ENCODE assay signal across 19 cellular contexts in genomic region chr7:121697731-121698396, GRCh38.
A peak's percentile ranks its signal among the peaks of the same experiment; 100 is the strongest.
DNase-seq lines count a peak whose midpoint lies in the region; ATAC-seq and TF ChIP-seq lines count a peak whose summit lies in the region.
"Had no signal": no experiment of that assay in that cellular context is flagged by ENCODE, and none has a peak within 500 bp of the region (broad histone marks: within the 10 kb centered on the region; RNA-seq: fewer than 3 reads in every experiment).

No MANE protein-coding gene starts in this region.

- BruUV-seq in HCT116 (replicated peaks; lab: Mats Ljungman, UMichigan) (no TSS peak), PC-3 (replicated peaks; lab: Mats Ljungman, UMichigan) (no TSS peak)

- H3F3A ChIP-seq in PC-3 (ENCODE audit: low read length, unreplicated experiment), result no peaks in the 10 kb centered on the region

- no peaks in the 10 kb centered on the region for H3K9me2 ChIP-seq in HCT116 (ENCODE audit: insufficient read depth)
- no peaks in the 10 kb centered on the region for H3K9me2 ChIP-seq in PC-3 (replicated peaks; ENCODE audit: low read length)

- no peak for ATAC-seq in HCT116
- ATAC-seq in PC-3, result no peak
- no peak for ATAC-seq in lower lobe of right lung
- ATAC-seq: GM23338, K562, T-helper 17 cell had no signal

- no peaks in the 10 kb centered on the region for H3K27me3 ChIP-seq in HCT116 (ENCODE audit: insufficient read depth, low read length)
- H3K27me3 ChIP-seq in PC-3 (ENCODE audit: low read length), result peaks cover 7% of the 10 kb centered on the region; the same call in 1 of the 2 replicates
- H3K27me3 ChIP-seq in lower lobe of right lung (ENCODE audit: low read depth), result no peaks in the 10 kb centered on the region
- no peaks in the 10 kb centered on the region for H3K27me3 ChIP-seq in WERI-Rb-1 (ENCODE audit: insufficient read depth, low read depth, severe bottlenecking)

- CTCF ChIA-PET in HCT116 (lab: Charles Lee) (no interaction called here), PC-3 (lab: Charles Lee) (no interaction called here)

- H4K20me1 ChIP-seq in HCT116 (ENCODE audit: insufficient read depth) (no peaks in the 10 kb centered on the region), PC-3 (ENCODE audit: low read length) (no peaks in the 10 kb centered on the region)

- H3K4me3 ChIP-seq in HCT116 (replicated peaks in 1 of 2; ENCODE audit: low read depth in 1 of 2, low read length in 2 of 2) (no peak overlapping the region), PC-3 (ENCODE audit: low read length) (no peak overlapping the region), epithelial cell of esophagus (ENCODE audit: low read length) (no peak overlapping the region), lower lobe of right lung (no peak overlapping the region), WERI-Rb-1 (ENCODE audit: low read depth, low read length) (no peak overlapping the region)
- H3K4me3 ChIP-seq: GM23338, K562 had no signal

- H3K9ac ChIP-seq in HCT116 (ENCODE audit: low read length), result no peak overlapping the region
- no peak overlapping the region for H3K9ac ChIP-seq in PC-3 (ENCODE audit: low read length)

- TF ChIP-seq CTCF in HCT116 (IDR thresholded peaks at IDR 0.05 in 2 of 3, conservative IDR thresholded peaks at IDR 0.05 in 1 of 3; ENCODE audit: borderline replicate concordance in 1 of 3, insufficient read depth in 1 of 3, low read depth in 2 of 3, low read length in 2 of 3), result no peak
- TF ChIP-seq CTCF in PC-3 (conservative IDR thresholded peaks at IDR 0.05; ENCODE audit: low read depth, low read length), result no peak
- no peak for TF ChIP-seq CTCF in epithelial cell of esophagus (IDR thresholded peaks at IDR 0.05; ENCODE audit: insufficient read depth, low read depth, low read length, missing control alignments)
- no peak for TF ChIP-seq CTCF in lower lobe of right lung (IDR thresholded peaks at IDR 0.05)
- TF ChIP-seq CTCF in WERI-Rb-1 (IDR thresholded peaks at IDR 0.05; ENCODE audit: low read depth, low read length), result no peak

- H3K79me2 ChIP-seq in HCT116 (ENCODE audit: insufficient read depth, low read length) (no peaks in the 10 kb centered on the region), PC-3 (ENCODE audit: low read length) (no peaks in the 10 kb centered on the region)

- H3K4me1 ChIP-seq in HCT116 (ENCODE audit: control insufficient read depth in 1 of 2, insufficient read depth in 2 of 2, low read length in 2 of 2) (no peaks in the 10 kb centered on the region), PC-3 (ENCODE audit: insufficient read depth, low read length) (no peaks in the 10 kb centered on the region), lower lobe of right lung (no peaks in the 10 kb centered on the region)

- no peak overlapping the region for H3K27ac ChIP-seq in HCT116 (ENCODE audit: low read depth, low read length)
- H3K27ac ChIP-seq in PC-3 (ENCODE audit: low read length), result no peak overlapping the region
- no peak overlapping the region for H3K27ac ChIP-seq in lower lobe of right lung
- no peak overlapping the region for H3K27ac ChIP-seq in WERI-Rb-1
- H3K27ac ChIP-seq: C4-2B, HL-60 had no signal

- H3K36me3 ChIP-seq in HCT116 (ENCODE audit: control insufficient read depth in 1 of 2, insufficient read depth in 2 of 2, low read length in 2 of 2) (no peaks in the 10 kb centered on the region), PC-3 (ENCODE audit: low read depth, low read length) (no peaks in the 10 kb centered on the region), lower lobe of right lung (no peaks in the 10 kb centered on the region), WERI-Rb-1 (no peaks in the 10 kb centered on the region)

- H3K4me2 ChIP-seq in HCT116 (ENCODE audit: low read length), result no peak overlapping the region
- H3K4me2 ChIP-seq in PC-3 (ENCODE audit: low read length), result no peak overlapping the region
- H3K4me2 ChIP-seq: GM23338 had no signal

- H2AFZ ChIP-seq in HCT116 (ENCODE audit: low read depth, low read length, poor library complexity, severe bottlenecking) (peak overlapping the region; percentile 38), PC-3 (ENCODE audit: low read length) (no peak overlapping the region)
- H2AFZ ChIP-seq: GM23338 had no signal

- POLR2A ChIA-PET in HCT116 (lab: Charles Lee) (no interaction called here), PC-3 (lab: Charles Lee; ENCODE audit: unreplicated experiment) (interaction anchor here (0.6 kb wide), 1 partner anchor 302 kb away, joined by 3 read pairs; no protein-coding TSS in a partner anchor)

- TF ChIP-seq RAD21 in HCT116 (IDR thresholded peaks at IDR 0.05; ENCODE audit: low read depth), result no peak

- RAD21 ChIA-PET in HCT116 (lab: Charles Lee; ENCODE audit: low non-redundant PET in 1 of 2, low total read pairs in 2 of 2, uncharacterized antibody in 2 of 2, unreplicated experiment in 2 of 2), result no interaction called here

- intact Hi-C loops in HCT116 (cut with micrococcal nuclease) (no loop called here), PC-3 (cut with micrococcal nuclease) (no loop called here), lower lobe of right lung (cut with DNase I) (no loop called here)

- H3K9me3 ChIP-seq in HCT116 (ENCODE audit: control insufficient read depth in 1 of 2, insufficient read depth in 1 of 2, low read depth in 1 of 2, low read length in 2 of 2) (no peaks in the 10 kb centered on the region), PC-3 (ENCODE audit: low read length) (no peaks in the 10 kb centered on the region), lower lobe of right lung (no peaks in the 10 kb centered on the region), WERI-Rb-1 (ENCODE audit: severe bottlenecking) (no peaks in the 10 kb centered on the region)

- in situ Hi-C loops in ACHN (cut with HindIII; ENCODE audit: low pct_ligation_motif_present, low pct_unique_long_range_greater_than_20kb, low sequenced_read_pairs), result no loop called here

- no peak for DNase-seq in HCT116 (ENCODE audit: low read depth, low spot score)
- peak; percentile 26 for DNase-seq in PC-3
- DNase-seq in epithelial cell of esophagus (ENCODE audit: low read depth), result peak; percentile 67
- peak; percentile 4 for DNase-seq in myocyte (ENCODE audit: low read depth)
- no peak for DNase-seq in lower lobe of right lung
- DNase-seq in ACHN, result no peak
- DNase-seq in activated CD4-positive, alpha-beta T cell treated with anti-CD3 and anti-CD28 coated beads, Interleukin-2, amount 50 U/mL, for 1 hour, result no peak
- no peak for DNase-seq in WERI-Rb-1
- DNase-seq: COR-L47; NCI-H187; NCI-H510A treated with DMSO at 0.1 percent for 48 hours; NK-92 treated with Interleukin-12 subunit alpha and Interleukin-12 subunit beta, amount 100 ng/mL, for 24 hours; OCI-M1; Right ventricle myocardium superior; T-helper 17 cell had no signal

- no peak for TF ChIP-seq POLR2A in HCT116 (IDR thresholded peaks at IDR 0.05; ENCODE audit: borderline replicate concordance, extremely low read depth, insufficient read depth, insufficient read length)

TF ChIP-seq in HCT116, 20 proteins besides CTCF, POLR2A, EP300 and RAD21:
- TF ChIP-seq CBX3 (IDR thresholded peaks at IDR 0.05; ENCODE audit: low read depth), result no peak
- TF ChIP-seq SIN3A (IDR thresholded peaks at IDR 0.05; ENCODE audit: low read depth), result no peak
- TF ChIP-seq EZH2 (IDR thresholded peaks at IDR 0.05), result no peak
- no peak for TF ChIP-seq ELF1 (IDR thresholded peaks at IDR 0.05; ENCODE audit: borderline replicate concordance, low read depth)
- no peak for TF ChIP-seq POLR2AphosphoS5 (IDR thresholded peaks at IDR 0.05; ENCODE audit: low read depth, low read length)
- TF ChIP-seq FOSL1 (IDR thresholded peaks at IDR 0.05; ENCODE audit: low read depth), result no peak
- no peak for TF ChIP-seq TCF7L2 (IDR thresholded peaks at IDR 0.05; ENCODE audit: borderline replicate concordance, extremely low read depth, insufficient read depth, insufficient read length)
- no peak for TF ChIP-seq JUND (IDR thresholded peaks at IDR 0.05)
- TF ChIP-seq ZBTB33 (IDR thresholded peaks at IDR 0.05; ENCODE audit: extremely low read depth, insufficient replicate concordance, low read length), result no peak
- TF ChIP-seq CEBPB (IDR thresholded peaks at IDR 0.05; ENCODE audit: low read depth), result no peak
- TF ChIP-seq EZH2phosphoT487 (IDR thresholded peaks at IDR 0.05; ENCODE audit: borderline replicate concordance), result no peak
- no peak for TF ChIP-seq YY1 (IDR thresholded peaks at IDR 0.05; ENCODE audit: extremely low read depth, insufficient replicate concordance, low read depth, low read length)

Comparison
In these comparisons a context has a peak if more than half of its experiments do, and no peak if none do; other contexts are left out.
1. DNase-seq: peak in PC-3 (single experiment), epithelial cell of esophagus (single experiment) and myocyte (single experiment); none in HCT116 (single experiment), lower lobe of right lung (single experiment), ACHN (single experiment), activated CD4-positive, alpha-beta T cell treated with anti-CD3 and anti-CD28 coated beads, Interleukin-2, amount 50 U/mL, for 1 hour (single experiment) and WERI-Rb-1 (single experiment).